In genomic region chr9:78967557-78968212, GRCh38 we compare ENCODE assay signal across 26 cellular contexts.
DNase-seq lines count a peak whose midpoint lies in the region; ATAC-seq and TF ChIP-seq lines count a peak whose summit lies in the region.
"Had no signal": no experiment of that assay in that cellular context is flagged by ENCODE, and none has a peak within 500 bp of the region (broad histone marks: within the 10 kb centered on the region; RNA-seq: fewer than 3 reads in every experiment).

No MANE protein-coding gene starts in this region.

- H4K20me1 ChIP-seq in mammary epithelial cell (ENCODE audit: insufficient read depth, low read length) (no peaks in the 10 kb centered on the region), PC-3 (ENCODE audit: low read length) (no peaks in the 10 kb centered on the region)

- peaks cover 10% of the 10 kb centered on the region for H3K4me1 Mint-ChIP-seq in MCF 10A (ENCODE audit: insufficient read depth, unreplicated experiment)
- H3K4me1 Mint-ChIP-seq: activated naive CD4-positive, alpha-beta T cell treated with anti-CD3 and anti-CD28 coated beads, Interleukin-2, amount 50 U/mL, for 24 hours; naive thymus-derived CD8-positive, alpha-beta T cell had no signal

- H3K9me3 Mint-ChIP-seq in MCF 10A (ENCODE audit: unreplicated experiment), result no peaks in the 10 kb centered on the region
- H3K9me3 Mint-ChIP-seq: activated naive CD4-positive, alpha-beta T cell treated with anti-CD3 and anti-CD28 coated beads, Interleukin-2, amount 50 U/mL, for 24 hours; activated T-helper 2 cell treated with anti-CD3 and anti-CD28 coated beads, Interferon-gamma antibody, Interleukin-2, Interleukin-4, amounts not matched to agents 10 μg/mL and 5 μg/mL and 100 μg/mL, durations not matched to agents 14 hours and 24 hours and 36 hours had no signal

- no peaks in the 10 kb centered on the region for H3K9me3 ChIP-seq in mammary epithelial cell (replicated peaks; ENCODE audit: insufficient read depth, low read length)
- H3K9me3 ChIP-seq in PC-3 (ENCODE audit: low read length), result no peaks in the 10 kb centered on the region
- H3K9me3 ChIP-seq: esophagus muscularis mucosa, testis had no signal

- H3K27me3 ChIP-seq in mammary epithelial cell (ENCODE audit: insufficient read depth, low read length) (no peaks in the 10 kb centered on the region), PC-3 (ENCODE audit: low read length) (no peaks in the 10 kb centered on the region)
- H3K27me3 ChIP-seq: esophagus muscularis mucosa, testis had no signal

- no peaks in the 10 kb centered on the region for H3K36me3 Mint-ChIP-seq in MCF 10A (ENCODE audit: insufficient read depth, unreplicated experiment)
- H3K36me3 Mint-ChIP-seq: activated naive CD4-positive, alpha-beta T cell treated with anti-CD3 and anti-CD28 coated beads, Interleukin-2, amount 50 U/mL, for 24 hours; naive thymus-derived CD8-positive, alpha-beta T cell had no signal

- H3K4me2 ChIP-seq in mammary epithelial cell (ENCODE audit: insufficient read depth, low read depth, low read length) (no peak overlapping the region), PC-3 (ENCODE audit: low read length) (0 out of 2 replicates have a peak overlapping the region, but pooled peaks have one; percentile 11)

- H2AFZ ChIP-seq in mammary epithelial cell (ENCODE audit: low read depth, low read length), result peak overlapping the region; percentile 44
- H2AFZ ChIP-seq in PC-3 (ENCODE audit: low read length), result no peak overlapping the region

- CTCF ChIA-PET in mammary epithelial cell (lab: Charles Lee; ENCODE audit: low non-redundant PET), result no interaction called here
- CTCF ChIA-PET in MCF 10A (lab: Yijun Ruan, JAX), result interaction anchor here (0.6 to 0.7 kb wide), 2 partner anchors 16 to 83 kb away, joined by 3 read pairs; no protein-coding TSS in a partner anchor
- CTCF ChIA-PET in PC-3 (lab: Charles Lee), result no interaction called here

- no peaks in the 10 kb centered on the region for H3F3A ChIP-seq in PC-3 (ENCODE audit: low read length, unreplicated experiment)

- H3K9me2 ChIP-seq in PC-3 (replicated peaks; ENCODE audit: low read length), result no peaks in the 10 kb centered on the region

- no peak overlapping the region for H3K27ac Mint-ChIP-seq in MCF 10A (ENCODE audit: low read depth, unreplicated experiment)
- H3K27ac Mint-ChIP-seq: activated CD8-positive, alpha-beta T cell treated with anti-CD3 and anti-CD28 coated beads, Interleukin-2, amount 10 ng/mL, durations not matched to agents 7 days and 5 days; activated naive CD4-positive, alpha-beta T cell treated with anti-CD3 and anti-CD28 coated beads, Interleukin-2, amount 50 U/mL, for 24 hours; activated T-helper 2 cell treated with anti-CD3 and anti-CD28 coated beads, Interferon-gamma antibody, Interleukin-2, Interleukin-4, amounts not matched to agents 10 μg/mL and 5 μg/mL and 100 μg/mL, durations not matched to agents 14 hours and 24 hours and 36 hours; naive thymus-derived CD8-positive, alpha-beta T cell had no signal

- H3K4me3 Mint-ChIP-seq in MCF 10A (ENCODE audit: unreplicated experiment), result no peak overlapping the region
- H3K4me3 Mint-ChIP-seq: activated CD8-positive, alpha-beta T cell treated with anti-CD3 and anti-CD28 coated beads, Interleukin-2, amount 10 ng/mL, durations not matched to agents 7 days and 5 days; activated naive CD4-positive, alpha-beta T cell treated with anti-CD3 and anti-CD28 coated beads, Interleukin-2, amount 50 U/mL, for 24 hours; naive thymus-derived CD8-positive, alpha-beta T cell had no signal

- no peak for DNase-seq in mammary epithelial cell
- no peak for DNase-seq in MCF 10A (ENCODE audit: unreplicated experiment)
- DNase-seq in PC-3, result peak; percentile 44
- peak; percentile 16 to 37 for DNase-seq in foreskin fibroblast
- DNase-seq in NCI-H748 treated with DMSO at 0.1 percent for 48 hours (lab: John Stamatoyannopoulos, UW), result no peak
- DNase-seq in NCI-H1694 treated with DMSO at 0.1 percent for 48 hours (lab: John Stamatoyannopoulos, UW), result no peak
- DNase-seq: activated CD8-positive, alpha-beta T cell treated with anti-CD3 and anti-CD28 coated beads, Interleukin-2, amount 10 ng/mL, durations not matched to agents 7 days and 5 days; aorta; DMS79; effector memory CD4-positive, alpha-beta T cell; GOT3; left ventricle myocardium superior; naive thymus-derived CD8-positive, alpha-beta T cell; NCI-H1417; NCI-H2081 treated with DMSO at 0.1 percent for 48 hours; NCI-H446 treated with DMSO at 0.1 percent for 48 hours; nucleus accumbens; stimulated activated naive CD4-positive, alpha-beta T cell treated with Interleukin-2 at 50 U/mL for 16 hours; testis had no signal

- H3K27ac ChIP-seq in mammary epithelial cell (ENCODE audit: insufficient read depth, low read depth, low read length) (no peak overlapping the region), PC-3 (ENCODE audit: low read length) (no peak overlapping the region)
- H3K27ac ChIP-seq: coronary artery, esophagus muscularis mucosa, testis had no signal

- H3K36me3 ChIP-seq in mammary epithelial cell (ENCODE audit: insufficient read depth, low read length) (no peaks in the 10 kb centered on the region), PC-3 (ENCODE audit: low read depth, low read length) (no peaks in the 10 kb centered on the region)
- H3K36me3 ChIP-seq: esophagus muscularis mucosa had no signal

- dilution Hi-C loops in mammary epithelial cell (cut with HindIII; ENCODE audit: low sequenced_read_pairs), result no loop called here

- BruUV-seq in mammary epithelial cell (replicated peaks; lab: Mats Ljungman, UMichigan) (no TSS peak), MCF 10A (replicated peaks; lab: Mats Ljungman, UMichigan) (no TSS peak), PC-3 (replicated peaks; lab: Mats Ljungman, UMichigan) (no TSS peak)

- WGBS in mammary epithelial cell (ENCODE audit: low coverage, missing lambda C conversion rate), result 91% methylated on average over 3 of the region's 3 CpGs

- no peak overlapping the region for H3K4me3 ChIP-seq in mammary epithelial cell (replicated peaks in 1 of 3; ENCODE audit: insufficient read depth in 1 of 3, low read depth in 2 of 3, low read length in 3 of 3)
- H3K4me3 ChIP-seq in PC-3 (ENCODE audit: low read length), result no peak overlapping the region
- no peak overlapping the region for H3K4me3 ChIP-seq in foreskin fibroblast (ENCODE audit: low read depth in 1 of 2, low read length in 2 of 2)
- H3K4me3 ChIP-seq: coronary artery, esophagus muscularis mucosa, GM12878, testis had no signal

- H3K9ac ChIP-seq in mammary epithelial cell (ENCODE audit: insufficient read depth, low read length) (no peak overlapping the region), PC-3 (ENCODE audit: low read length) (no peak overlapping the region)

- POLR2A ChIA-PET in MCF 10A (lab: Yijun Ruan, JAX) (no interaction called here), PC-3 (lab: Charles Lee; ENCODE audit: unreplicated experiment) (no interaction called here)

- no peak for ATAC-seq in PC-3
- no peak for ATAC-seq in GM19395 (IDR thresholded peaks at IDR 0.05; ENCODE audit: unreplicated experiment)
- no peak for ATAC-seq in GM18867 (IDR thresholded peaks at IDR 0.05; ENCODE audit: unreplicated experiment)
- ATAC-seq: activated CD8-positive, alpha-beta T cell treated with anti-CD3 and anti-CD28 coated beads, Interleukin-2, amount 10 ng/mL, durations not matched to agents 7 days and 5 days; GM12878; left ventricle myocardium superior; naive thymus-derived CD8-positive, alpha-beta T cell had no signal

- H3K4me1 ChIP-seq in mammary epithelial cell (ENCODE audit: insufficient read depth, low read length) (no peaks in the 10 kb centered on the region), PC-3 (ENCODE audit: insufficient read depth, low read length) (peaks cover 7% of the 10 kb centered on the region; the same call in 1 of the 2 replicates)
- H3K4me1 ChIP-seq: esophagus muscularis mucosa, testis had no signal

- in situ Hi-C loops in mammary epithelial cell (cut with MboI; ENCODE audit: low sequenced_read_pairs in 2 of 2), result no loop called here

- no peaks in the 10 kb centered on the region for H3K27me3 Mint-ChIP-seq in MCF 10A (ENCODE audit: insufficient read depth, unreplicated experiment)
- H3K27me3 Mint-ChIP-seq: activated naive CD4-positive, alpha-beta T cell treated with anti-CD3 and anti-CD28 coated beads, Interleukin-2, amount 50 U/mL, for 24 hours had no signal

- H3K79me2 ChIP-seq in mammary epithelial cell (ENCODE audit: insufficient read depth, low read length) (no peaks in the 10 kb centered on the region), PC-3 (ENCODE audit: low read length) (no peaks in the 10 kb centered on the region)

- TF ChIP-seq CTCF in mammary epithelial cell (conservative IDR thresholded peaks at IDR 0.05 in 1 of 2, IDR thresholded peaks at IDR 0.05 in 1 of 2; ENCODE audit: extremely low read depth in 1 of 2, insufficient read depth in 1 of 2, low read depth in 1 of 2, low read length in 2 of 2) (no peak), MCF 10A (IDR thresholded peaks at IDR 0.05; ENCODE audit: unreplicated experiment) (no peak), PC-3 (conservative IDR thresholded peaks at IDR 0.05; ENCODE audit: low read depth, low read length) (no peak), foreskin fibroblast (IDR thresholded peaks at IDR 0.05; ENCODE audit: low read depth, low read length) (no peak)

- intact Hi-C loops in mammary epithelial cell (cut with micrococcal nuclease), result no loop called here
- intact Hi-C loops in MCF 10A (cut with micrococcal nuclease), result no loop called here
- intact Hi-C loops in PC-3 (cut with micrococcal nuclease), result no loop called here

Comparison
In these comparisons a context has a peak if more than half of its experiments do, and no peak if none do; other contexts are left out.
1. DNase-seq: peak in PC-3 (single experiment) and foreskin fibroblast (2 of 2); none in mammary epithelial cell (single experiment), MCF 10A (single experiment), NCI-H748 treated with DMSO at 0.1 percent for 48 hours (single experiment) and NCI-H1694 treated with DMSO at 0.1 percent for 48 hours (single experiment).